ENCODE assay signal across 2 cellular contexts in genomic region chr6:148824291-148824690, GRCh38.
TF ChIP-seq lines count a peak whose summit lies in the region.

No MANE protein-coding gene starts in this region.

TF ChIP-seq in K562, 482 proteins besides CTCF, POLR2A, EP300 and RAD21 (continued from another document):
- TF ChIP-seq KLF1 (tag; IDR thresholded peaks at IDR 0.05) (no peak), ZNF23 (CRISPR knock-in tag; IDR thresholded peaks at IDR 0.05) (no peak), ZNF655 (CRISPR knock-in tag; IDR thresholded peaks at IDR 0.05) (no peak), ZNF232 (CRISPR knock-in tag; IDR thresholded peaks at IDR 0.05) (no peak), SOX6 (IDR thresholded peaks at IDR 0.05) (no peak), JUNB (CRISPR knock-in tag; conservative IDR thresholded peaks at IDR 0.05) (no peak), SREBF2 (CRISPR knock-in tag; IDR thresholded peaks at IDR 0.05) (no peak), ZNF239 (CRISPR knock-in tag; IDR thresholded peaks at IDR 0.05) (no peak), FOXP4 (CRISPR knock-in tag; IDR thresholded peaks at IDR 0.05; ENCODE audit: borderline replicate concordance) (no peak), TOE1 (IDR thresholded peaks at IDR 0.05; ENCODE audit: borderline replicate concordance) (no peak), TOE1 (CRISPR knock-in tag; IDR thresholded peaks at IDR 0.05; ENCODE audit: borderline replicate concordance, low read depth) (no peak), MXI1 (IDR thresholded peaks at IDR 0.05; ENCODE audit: low read depth, low read length) (no peak), LARP7 (IDR thresholded peaks at IDR 0.05) (no peak), USF2 (CRISPR knock-in tag; IDR thresholded peaks at IDR 0.05) (no peak), TCF7 (IDR thresholded peaks at IDR 0.05; ENCODE audit: borderline replicate concordance) (no peak), YBX1 (IDR thresholded peaks at IDR 0.05) (no peak), CBX1 (IDR thresholded peaks at IDR 0.05; ENCODE audit: low read depth) (no peak)

TF ChIP-seq in GM12891, 5 proteins besides CTCF, POLR2A, EP300 and RAD21:
- TF ChIP-seq PAX5 (IDR thresholded peaks at IDR 0.05; ENCODE audit: insufficient read depth, low read length, severe bottlenecking) (no peak), POU2F2 (IDR thresholded peaks at IDR 0.05; ENCODE audit: low read depth, low read length) (no peak), POLR2AphosphoS5 (IDR thresholded peaks at IDR 0.05; ENCODE audit: low read depth, low read length) (no peak), TAF1 (IDR thresholded peaks at IDR 0.05; ENCODE audit: low read depth, low read length) (no peak), SPI1 (IDR thresholded peaks at IDR 0.05; ENCODE audit: low read depth, low read length) (no peak)
